In the genomic region with DNA sequence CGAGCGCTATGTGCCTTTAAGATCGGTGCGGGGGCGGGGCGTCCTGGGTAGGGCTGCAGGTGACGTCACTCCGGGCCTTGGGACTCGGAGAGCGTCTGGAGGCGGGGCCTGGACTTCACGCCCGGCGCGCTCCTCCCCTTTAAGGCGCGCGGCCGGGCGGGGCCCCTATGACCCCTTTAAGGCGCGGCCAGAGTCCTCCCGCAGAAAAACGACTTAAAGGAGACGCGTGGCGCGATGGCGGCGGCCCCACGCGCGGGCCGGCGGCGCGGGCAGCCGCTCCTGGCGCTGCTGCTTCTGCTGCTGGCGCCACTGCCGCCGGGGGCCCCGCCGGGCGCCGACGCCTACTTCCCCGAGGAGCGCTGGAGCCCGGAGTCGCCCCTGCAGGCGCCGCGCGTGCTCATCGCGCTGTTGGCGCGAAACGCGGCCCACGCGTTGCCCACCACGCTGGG, we compare ENCODE assay signal across 1 cellular context.
TF ChIP-seq lines count a peak whose summit lies in the region.

A gene (plus strand): TSS at position 170 of the 449 bp plus-strand sequence. CDS start 65 bp downstream, at position 235.

TF ChIP-seq in K562, 482 proteins besides CTCF, POLR2A, EP300 and RAD21 (continued from another document and continues in another):
- peak; percentile 63 for TF ChIP-seq JUN (IDR thresholded peaks at IDR 0.05; ENCODE audit: borderline replicate concordance, low read depth, low read length)
- TF ChIP-seq JUN (CRISPR knock-in tag; IDR thresholded peaks at IDR 0.05; ENCODE audit: borderline replicate concordance): no peak
- TF ChIP-seq, protein P1, sequence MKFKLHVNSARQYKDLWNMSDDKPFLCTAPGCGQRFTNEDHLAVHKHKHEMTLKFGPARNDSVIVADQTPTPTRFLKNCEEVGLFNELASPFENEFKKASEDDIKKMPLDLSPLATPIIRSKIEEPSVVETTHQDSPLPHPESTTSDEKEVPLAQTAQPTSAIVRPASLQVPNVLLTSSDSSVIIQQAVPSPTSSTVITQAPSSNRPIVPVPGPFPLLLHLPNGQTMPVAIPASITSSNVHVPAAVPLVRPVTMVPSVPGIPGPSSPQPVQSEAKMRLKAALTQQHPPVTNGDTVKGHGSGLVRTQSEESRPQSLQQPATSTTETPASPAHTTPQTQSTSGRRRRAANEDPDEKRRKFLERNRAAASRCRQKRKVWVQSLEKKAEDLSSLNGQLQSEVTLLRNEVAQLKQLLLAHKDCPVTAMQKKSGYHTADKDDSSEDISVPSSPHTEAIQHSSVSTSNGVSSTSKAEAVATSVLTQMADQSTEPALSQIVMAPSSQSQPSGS (CRISPR knock-in tag; IDR thresholded peaks at IDR 0.05): peak; percentile 84; the same call in 1 of the 2 replicates
- TF ChIP-seq, protein P2, sequence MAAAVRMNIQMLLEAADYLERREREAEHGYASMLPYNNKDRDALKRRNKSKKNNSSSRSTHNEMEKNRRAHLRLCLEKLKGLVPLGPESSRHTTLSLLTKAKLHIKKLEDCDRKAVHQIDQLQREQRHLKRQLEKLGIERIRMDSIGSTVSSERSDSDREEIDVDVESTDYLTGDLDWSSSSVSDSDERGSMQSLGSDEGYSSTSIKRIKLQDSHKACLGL (CRISPR knock-in tag; IDR thresholded peaks at IDR 0.05; ENCODE audit: borderline replicate concordance, poor library complexity, severe bottlenecking): peak; percentile 69
- no peak for TF ChIP-seq TEAD2 (tag; IDR thresholded peaks at IDR 0.05)
- peak; percentile 45; the same call in 1 of the 2 replicates for TF ChIP-seq KLF1 (tag; IDR thresholded peaks at IDR 0.05)
- TF ChIP-seq, protein P3, sequence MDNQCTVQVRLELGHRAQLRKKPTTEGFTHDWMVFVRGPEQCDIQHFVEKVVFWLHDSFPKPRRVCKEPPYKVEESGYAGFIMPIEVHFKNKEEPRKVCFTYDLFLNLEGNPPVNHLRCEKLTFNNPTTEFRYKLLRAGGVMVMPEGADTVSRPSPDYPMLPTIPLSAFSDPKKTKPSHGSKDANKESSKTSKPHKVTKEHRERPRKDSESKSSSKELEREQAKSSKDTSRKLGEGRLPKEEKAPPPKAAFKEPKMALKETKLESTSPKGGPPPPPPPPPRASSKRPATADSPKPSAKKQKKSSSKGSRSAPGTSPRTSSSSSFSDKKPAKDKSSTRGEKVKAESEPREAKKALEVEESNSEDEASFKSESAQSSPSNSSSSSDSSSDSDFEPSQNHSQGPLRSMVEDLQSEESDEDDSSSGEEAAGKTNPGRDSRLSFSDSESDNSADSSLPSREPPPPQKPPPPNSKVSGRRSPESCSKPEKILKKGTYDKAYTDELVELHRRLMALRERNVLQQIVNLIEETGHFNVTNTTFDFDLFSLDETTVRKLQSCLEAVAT (IDR thresholded peaks at IDR 0.05): no peak
- TF ChIP-seq MTF1 (CRISPR knock-in tag; IDR thresholded peaks at IDR 0.05; ENCODE audit: borderline replicate concordance): no peak
- TF ChIP-seq HDAC6 (IDR thresholded peaks at IDR 0.05; ENCODE audit: low read depth, low read length): no peak
- peak; percentile 93 for TF ChIP-seq CREM (IDR thresholded peaks at IDR 0.05; ENCODE audit: low read depth)
- TF ChIP-seq SIN3A (IDR thresholded peaks at IDR 0.05; ENCODE audit: borderline replicate concordance in 2 of 2, control insufficient read depth in 1 of 2, low read depth in 2 of 2, low read length in 2 of 2): 0 out of 4 replicates have a peak, but pooled peaks of 1 of the 2 experiments have one; percentile 14
- TF ChIP-seq NONO (IDR thresholded peaks at IDR 0.05; ENCODE audit: low read depth in 2 of 2, low read length in 1 of 2): peak; percentile 67 to 85
- TF ChIP-seq, protein P4, sequence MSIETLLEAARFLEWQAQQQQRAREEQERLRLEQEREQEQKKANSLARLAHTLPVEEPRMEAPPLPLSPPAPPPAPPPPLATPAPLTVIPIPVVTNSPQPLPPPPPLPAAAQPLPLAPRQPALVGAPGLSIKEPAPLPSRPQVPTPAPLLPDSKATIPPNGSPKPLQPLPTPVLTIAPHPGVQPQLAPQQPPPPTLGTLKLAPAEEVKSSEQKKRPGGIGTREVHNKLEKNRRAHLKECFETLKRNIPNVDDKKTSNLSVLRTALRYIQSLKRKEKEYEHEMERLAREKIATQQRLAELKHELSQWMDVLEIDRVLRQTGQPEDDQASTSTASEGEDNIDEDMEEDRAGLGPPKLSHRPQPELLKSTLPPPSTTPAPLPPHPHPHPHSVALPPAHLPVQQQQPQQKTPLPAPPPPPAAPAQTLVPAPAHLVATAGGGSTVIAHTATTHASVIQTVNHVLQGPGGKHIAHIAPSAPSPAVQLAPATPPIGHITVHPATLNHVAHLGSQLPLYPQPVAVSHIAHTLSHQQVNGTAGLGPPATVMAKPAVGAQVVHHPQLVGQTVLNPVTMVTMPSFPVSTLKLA (conservative IDR thresholded peaks at IDR 0.05): no peak
- TF ChIP-seq NR2C2 (CRISPR knock-in tag; IDR thresholded peaks at IDR 0.05): no peak
- TF ChIP-seq NR2C2 (tag; IDR thresholded peaks at IDR 0.05): peak; percentile 78
- TF ChIP-seq SMAD2 (IDR thresholded peaks at IDR 0.05; ENCODE audit: low read depth, low read length): no peak
- no peak for TF ChIP-seq BHLHE40 (IDR thresholded peaks at IDR 0.05; ENCODE audit: low read length)
- peak in 1 of 2 experiments; percentile 65; a peak in 2 of 4 replicates for TF ChIP-seq SRF (CRISPR knock-in tag; IDR thresholded peaks at IDR 0.05)
- no peak for TF ChIP-seq PRMT5 (CRISPR knock-in tag; IDR thresholded peaks at IDR 0.05)
- TF ChIP-seq SIN3B (IDR thresholded peaks at IDR 0.05; ENCODE audit: low read depth): peak; percentile 77
- TF ChIP-seq, protein P5, sequence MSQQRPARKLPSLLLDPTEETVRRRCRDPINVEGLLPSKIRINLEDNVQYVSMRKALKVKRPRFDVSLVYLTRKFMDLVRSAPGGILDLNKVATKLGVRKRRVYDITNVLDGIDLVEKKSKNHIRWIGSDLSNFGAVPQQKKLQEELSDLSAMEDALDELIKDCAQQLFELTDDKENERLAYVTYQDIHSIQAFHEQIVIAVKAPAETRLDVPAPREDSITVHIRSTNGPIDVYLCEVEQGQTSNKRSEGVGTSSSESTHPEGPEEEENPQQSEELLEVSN (IDR thresholded peaks at IDR 0.05; ENCODE audit: borderline replicate concordance in 1 of 2, extremely low read depth in 1 of 2, insufficient read depth in 1 of 2, insufficient read length in 1 of 2, low read depth in 1 of 2, low read length in 1 of 2, poor library complexity in 1 of 2, severe bottlenecking in 1 of 2): peak; percentile 81 to 92
- peak; percentile 95 for TF ChIP-seq JUND (IDR thresholded peaks at IDR 0.05; ENCODE audit: borderline replicate concordance, low read depth, low read length)
- TF ChIP-seq JUND (tag; IDR thresholded peaks at IDR 0.05; ENCODE audit: borderline replicate concordance, low read depth, low read length): peak; percentile 93
- no peak for TF ChIP-seq ZNF146 (CRISPR knock-in tag; IDR thresholded peaks at IDR 0.05; ENCODE audit: unreplicated experiment)
- TF ChIP-seq, protein P6, sequence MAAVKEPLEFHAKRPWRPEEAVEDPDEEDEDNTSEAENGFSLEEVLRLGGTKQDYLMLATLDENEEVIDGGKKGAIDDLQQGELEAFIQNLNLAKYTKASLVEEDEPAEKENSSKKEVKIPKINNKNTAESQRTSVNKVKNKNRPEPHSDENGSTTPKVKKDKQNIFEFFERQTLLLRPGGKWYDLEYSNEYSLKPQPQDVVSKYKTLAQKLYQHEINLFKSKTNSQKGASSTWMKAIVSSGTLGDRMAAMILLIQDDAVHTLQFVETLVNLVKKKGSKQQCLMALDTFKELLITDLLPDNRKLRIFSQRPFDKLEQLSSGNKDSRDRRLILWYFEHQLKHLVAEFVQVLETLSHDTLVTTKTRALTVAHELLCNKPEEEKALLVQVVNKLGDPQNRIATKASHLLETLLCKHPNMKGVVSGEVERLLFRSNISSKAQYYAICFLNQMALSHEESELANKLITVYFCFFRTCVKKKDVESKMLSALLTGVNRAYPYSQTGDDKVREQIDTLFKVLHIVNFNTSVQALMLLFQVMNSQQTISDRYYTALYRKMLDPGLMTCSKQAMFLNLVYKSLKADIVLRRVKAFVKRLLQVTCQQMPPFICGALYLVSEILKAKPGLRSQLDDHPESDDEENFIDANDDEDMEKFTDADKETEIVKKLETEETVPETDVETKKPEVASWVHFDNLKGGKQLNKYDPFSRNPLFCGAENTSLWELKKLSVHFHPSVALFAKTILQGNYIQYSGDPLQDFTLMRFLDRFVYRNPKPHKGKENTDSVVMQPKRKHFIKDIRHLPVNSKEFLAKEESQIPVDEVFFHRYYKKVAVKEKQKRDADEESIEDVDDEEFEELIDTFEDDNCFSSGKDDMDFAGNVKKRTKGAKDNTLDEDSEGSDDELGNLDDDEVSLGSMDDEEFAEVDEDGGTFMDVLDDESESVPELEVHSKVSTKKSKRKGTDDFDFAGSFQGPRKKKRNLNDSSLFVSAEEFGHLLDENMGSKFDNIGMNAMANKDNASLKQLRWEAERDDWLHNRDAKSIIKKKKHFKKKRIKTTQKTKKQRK (IDR thresholded peaks at IDR 0.05; ENCODE audit: borderline replicate concordance, low read depth, low read length): no peak
- TF ChIP-seq, protein P7, sequence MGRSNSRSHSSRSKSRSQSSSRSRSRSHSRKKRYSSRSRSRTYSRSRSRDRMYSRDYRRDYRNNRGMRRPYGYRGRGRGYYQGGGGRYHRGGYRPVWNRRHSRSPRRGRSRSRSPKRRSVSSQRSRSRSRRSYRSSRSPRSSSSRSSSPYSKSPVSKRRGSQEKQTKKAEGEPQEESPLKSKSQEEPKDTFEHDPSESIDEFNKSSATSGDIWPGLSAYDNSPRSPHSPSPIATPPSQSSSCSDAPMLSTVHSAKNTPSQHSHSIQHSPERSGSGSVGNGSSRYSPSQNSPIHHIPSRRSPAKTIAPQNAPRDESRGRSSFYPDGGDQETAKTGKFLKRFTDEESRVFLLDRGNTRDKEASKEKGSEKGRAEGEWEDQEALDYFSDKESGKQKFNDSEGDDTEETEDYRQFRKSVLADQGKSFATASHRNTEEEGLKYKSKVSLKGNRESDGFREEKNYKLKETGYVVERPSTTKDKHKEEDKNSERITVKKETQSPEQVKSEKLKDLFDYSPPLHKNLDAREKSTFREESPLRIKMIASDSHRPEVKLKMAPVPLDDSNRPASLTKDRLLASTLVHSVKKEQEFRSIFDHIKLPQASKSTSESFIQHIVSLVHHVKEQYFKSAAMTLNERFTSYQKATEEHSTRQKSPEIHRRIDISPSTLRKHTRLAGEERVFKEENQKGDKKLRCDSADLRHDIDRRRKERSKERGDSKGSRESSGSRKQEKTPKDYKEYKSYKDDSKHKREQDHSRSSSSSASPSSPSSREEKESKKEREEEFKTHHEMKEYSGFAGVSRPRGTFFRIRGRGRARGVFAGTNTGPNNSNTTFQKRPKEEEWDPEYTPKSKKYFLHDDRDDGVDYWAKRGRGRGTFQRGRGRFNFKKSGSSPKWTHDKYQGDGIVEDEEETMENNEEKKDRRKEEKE (IDR thresholded peaks at IDR 0.05; ENCODE audit: borderline replicate concordance in 1 of 2, control insufficient read depth in 1 of 2, low read depth in 2 of 2, low read length in 1 of 2): no peak
- TF ChIP-seq, protein P8, sequence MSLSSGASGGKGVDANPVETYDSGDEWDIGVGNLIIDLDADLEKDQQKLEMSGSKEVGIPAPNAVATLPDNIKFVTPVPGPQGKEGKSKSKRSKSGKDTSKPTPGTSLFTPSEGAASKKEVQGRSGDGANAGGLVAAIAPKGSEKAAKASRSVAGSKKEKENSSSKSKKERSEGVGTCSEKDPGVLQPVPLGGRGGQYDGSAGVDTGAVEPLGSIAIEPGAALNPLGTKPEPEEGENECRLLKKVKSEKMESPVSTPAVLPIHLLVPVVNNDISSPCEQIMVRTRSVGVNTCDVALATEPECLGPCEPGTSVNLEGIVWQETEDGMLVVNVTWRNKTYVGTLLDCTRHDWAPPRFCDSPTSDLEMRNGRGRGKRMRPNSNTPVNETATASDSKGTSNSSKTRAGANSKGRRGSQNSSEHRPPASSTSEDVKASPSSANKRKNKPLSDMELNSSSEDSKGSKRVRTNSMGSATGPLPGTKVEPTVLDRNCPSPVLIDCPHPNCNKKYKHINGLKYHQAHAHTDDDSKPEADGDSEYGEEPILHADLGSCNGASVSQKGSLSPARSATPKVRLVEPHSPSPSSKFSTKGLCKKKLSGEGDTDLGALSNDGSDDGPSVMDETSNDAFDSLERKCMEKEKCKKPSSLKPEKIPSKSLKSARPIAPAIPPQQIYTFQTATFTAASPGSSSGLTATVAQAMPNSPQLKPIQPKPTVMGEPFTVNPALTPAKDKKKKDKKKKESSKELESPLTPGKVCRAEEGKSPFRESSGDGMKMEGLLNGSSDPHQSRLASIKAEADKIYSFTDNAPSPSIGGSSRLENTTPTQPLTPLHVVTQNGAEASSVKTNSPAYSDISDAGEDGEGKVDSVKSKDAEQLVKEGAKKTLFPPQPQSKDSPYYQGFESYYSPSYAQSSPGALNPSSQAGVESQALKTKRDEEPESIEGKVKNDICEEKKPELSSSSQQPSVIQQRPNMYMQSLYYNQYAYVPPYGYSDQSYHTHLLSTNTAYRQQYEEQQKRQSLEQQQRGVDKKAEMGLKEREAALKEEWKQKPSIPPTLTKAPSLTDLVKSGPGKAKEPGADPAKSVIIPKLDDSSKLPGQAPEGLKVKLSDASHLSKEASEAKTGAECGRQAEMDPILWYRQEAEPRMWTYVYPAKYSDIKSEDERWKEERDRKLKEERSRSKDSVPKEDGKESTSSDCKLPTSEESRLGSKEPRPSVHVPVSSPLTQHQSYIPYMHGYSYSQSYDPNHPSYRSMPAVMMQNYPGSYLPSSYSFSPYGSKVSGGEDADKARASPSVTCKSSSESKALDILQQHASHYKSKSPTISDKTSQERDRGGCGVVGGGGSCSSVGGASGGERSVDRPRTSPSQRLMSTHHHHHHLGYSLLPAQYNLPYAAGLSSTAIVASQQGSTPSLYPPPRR (CRISPR knock-in tag; IDR thresholded peaks at IDR 0.05; ENCODE audit: borderline replicate concordance): no peak
- peak; percentile 87 for TF ChIP-seq FOXM1 (IDR thresholded peaks at IDR 0.05; ENCODE audit: low read depth)
- TF ChIP-seq FOXM1 (CRISPR knock-in tag; IDR thresholded peaks at IDR 0.05; ENCODE audit: low read depth): no peak
- TF ChIP-seq MTA1 (IDR thresholded peaks at IDR 0.05; ENCODE audit: borderline replicate concordance): no peak
- TF ChIP-seq, protein P9, sequence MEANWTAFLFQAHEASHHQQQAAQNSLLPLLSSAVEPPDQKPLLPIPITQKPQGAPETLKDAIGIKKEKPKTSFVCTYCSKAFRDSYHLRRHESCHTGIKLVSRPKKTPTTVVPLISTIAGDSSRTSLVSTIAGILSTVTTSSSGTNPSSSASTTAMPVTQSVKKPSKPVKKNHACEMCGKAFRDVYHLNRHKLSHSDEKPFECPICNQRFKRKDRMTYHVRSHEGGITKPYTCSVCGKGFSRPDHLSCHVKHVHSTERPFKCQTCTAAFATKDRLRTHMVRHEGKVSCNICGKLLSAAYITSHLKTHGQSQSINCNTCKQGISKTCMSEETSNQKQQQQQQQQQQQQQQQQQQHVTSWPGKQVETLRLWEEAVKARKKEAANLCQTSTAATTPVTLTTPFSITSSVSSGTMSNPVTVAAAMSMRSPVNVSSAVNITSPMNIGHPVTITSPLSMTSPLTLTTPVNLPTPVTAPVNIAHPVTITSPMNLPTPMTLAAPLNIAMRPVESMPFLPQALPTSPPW (CRISPR knock-in tag; IDR thresholded peaks at IDR 0.05): peak; percentile 90
- TF ChIP-seq EP400 (IDR thresholded peaks at IDR 0.05): peak; percentile 66; the same call in 1 of the 2 replicates
- TF ChIP-seq, protein P10, sequence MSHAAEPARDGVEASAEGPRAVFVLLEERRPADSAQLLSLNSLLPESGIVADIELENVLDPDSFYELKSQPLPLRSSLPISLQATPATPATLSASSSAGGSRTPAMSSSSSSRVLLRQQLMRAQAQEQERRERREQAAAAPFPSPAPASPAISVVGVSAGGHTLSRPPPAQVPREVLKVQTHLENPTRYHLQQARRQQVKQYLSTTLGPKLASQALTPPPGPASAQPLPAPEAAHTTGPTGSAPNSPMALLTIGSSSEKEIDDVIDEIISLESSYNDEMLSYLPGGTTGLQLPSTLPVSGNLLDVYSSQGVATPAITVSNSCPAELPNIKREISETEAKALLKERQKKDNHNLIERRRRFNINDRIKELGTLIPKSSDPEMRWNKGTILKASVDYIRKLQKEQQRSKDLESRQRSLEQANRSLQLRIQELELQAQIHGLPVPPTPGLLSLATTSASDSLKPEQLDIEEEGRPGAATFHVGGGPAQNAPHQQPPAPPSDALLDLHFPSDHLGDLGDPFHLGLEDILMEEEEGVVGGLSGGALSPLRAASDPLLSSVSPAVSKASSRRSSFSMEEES (CRISPR knock-in tag; IDR thresholded peaks at IDR 0.05): no peak
